ENCODE assay signal across 1 cellular context in the genomic region with DNA sequence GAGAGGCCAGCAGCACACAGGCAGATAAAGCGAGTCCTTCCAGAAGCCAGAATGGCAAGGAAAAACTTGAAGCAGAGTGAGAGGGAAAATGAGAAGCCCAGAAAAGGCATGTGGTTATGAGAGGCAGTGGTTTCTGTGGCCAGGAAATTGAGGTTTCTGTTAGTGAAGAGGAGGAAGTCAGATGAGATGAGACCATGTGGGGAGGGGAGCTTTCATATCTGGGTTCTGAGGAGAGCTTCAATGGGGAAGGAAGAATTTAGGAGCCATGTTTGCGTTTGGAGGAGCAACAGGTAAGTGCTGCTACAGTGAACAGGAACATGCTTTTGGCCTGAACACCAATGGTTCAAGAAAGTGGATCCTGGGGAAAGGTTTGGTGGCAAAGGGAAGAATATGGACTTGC.
TF ChIP-seq lines count a peak whose summit lies in the region.

No MANE protein-coding gene starts in this region.

TF ChIP-seq in HepG2, 621 proteins besides CTCF, POLR2A, EP300 and RAD21:
- TF ChIP-seq NFE2L2 (IDR thresholded peaks at IDR 0.05; ENCODE audit: low read length) (no peak), BRCA1 (CRISPR knock-in tag; IDR thresholded peaks at IDR 0.05) (no peak), SOX6 (IDR thresholded peaks at IDR 0.05) (no peak), SOX6 (CRISPR knock-in tag; IDR thresholded peaks at IDR 0.05) (no peak), NR3C1 (CRISPR knock-in tag; IDR thresholded peaks at IDR 0.05) (no peak), ZFY (CRISPR knock-in tag; IDR thresholded peaks at IDR 0.05) (no peak), KDM6A (CRISPR knock-in tag; IDR thresholded peaks at IDR 0.05; ENCODE audit: low read depth) (no peak), ZZZ3 (CRISPR knock-in tag; IDR thresholded peaks at IDR 0.05; ENCODE audit: borderline replicate concordance) (no peak), HNRNPK (IDR thresholded peaks at IDR 0.05; ENCODE audit: low read depth, low read length, poor library complexity, severe bottlenecking) (no peak), ZNF7 (CRISPR knock-in tag; IDR thresholded peaks at IDR 0.05) (no peak), SALL2 (CRISPR knock-in tag; IDR thresholded peaks at IDR 0.05) (no peak), ZMYM2 (CRISPR knock-in tag; IDR thresholded peaks at IDR 0.05) (no peak), ZNF737 (CRISPR knock-in tag; IDR thresholded peaks at IDR 0.05; ENCODE audit: borderline replicate concordance) (no peak), ZNF30 (CRISPR knock-in tag; IDR thresholded peaks at IDR 0.05) (no peak), SMC3 (IDR thresholded peaks at IDR 0.05; ENCODE audit: low read length) (no peak), ZIK1 (CRISPR knock-in tag; IDR thresholded peaks at IDR 0.05; ENCODE audit: borderline replicate concordance, low read depth) (no peak), SIN3A (IDR thresholded peaks at IDR 0.05; ENCODE audit: borderline replicate concordance, low read depth, low read length) (no peak), RNF2 (conservative IDR thresholded peaks at IDR 0.05; ENCODE audit: low read depth) (no peak)
- TF ChIP-seq, protein P1, sequence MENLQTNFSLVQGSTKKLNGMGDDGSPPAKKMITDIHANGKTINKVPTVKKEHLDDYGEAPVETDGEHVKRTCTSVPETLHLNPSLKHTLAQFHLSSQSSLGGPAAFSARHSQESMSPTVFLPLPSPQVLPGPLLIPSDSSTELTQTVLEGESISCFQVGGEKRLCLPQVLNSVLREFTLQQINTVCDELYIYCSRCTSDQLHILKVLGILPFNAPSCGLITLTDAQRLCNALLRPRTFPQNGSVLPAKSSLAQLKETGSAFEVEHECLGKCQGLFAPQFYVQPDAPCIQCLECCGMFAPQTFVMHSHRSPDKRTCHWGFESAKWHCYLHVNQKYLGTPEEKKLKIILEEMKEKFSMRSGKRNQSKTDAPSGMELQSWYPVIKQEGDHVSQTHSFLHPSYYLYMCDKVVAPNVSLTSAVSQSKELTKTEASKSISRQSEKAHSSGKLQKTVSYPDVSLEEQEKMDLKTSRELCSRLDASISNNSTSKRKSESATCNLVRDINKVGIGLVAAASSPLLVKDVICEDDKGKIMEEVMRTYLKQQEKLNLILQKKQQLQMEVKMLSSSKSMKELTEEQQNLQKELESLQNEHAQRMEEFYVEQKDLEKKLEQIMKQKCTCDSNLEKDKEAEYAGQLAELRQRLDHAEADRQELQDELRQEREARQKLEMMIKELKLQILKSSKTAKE (CRISPR knock-in tag; IDR thresholded peaks at IDR 0.05; ENCODE audit: borderline replicate concordance): no peak
- TF ChIP-seq, protein P2, sequence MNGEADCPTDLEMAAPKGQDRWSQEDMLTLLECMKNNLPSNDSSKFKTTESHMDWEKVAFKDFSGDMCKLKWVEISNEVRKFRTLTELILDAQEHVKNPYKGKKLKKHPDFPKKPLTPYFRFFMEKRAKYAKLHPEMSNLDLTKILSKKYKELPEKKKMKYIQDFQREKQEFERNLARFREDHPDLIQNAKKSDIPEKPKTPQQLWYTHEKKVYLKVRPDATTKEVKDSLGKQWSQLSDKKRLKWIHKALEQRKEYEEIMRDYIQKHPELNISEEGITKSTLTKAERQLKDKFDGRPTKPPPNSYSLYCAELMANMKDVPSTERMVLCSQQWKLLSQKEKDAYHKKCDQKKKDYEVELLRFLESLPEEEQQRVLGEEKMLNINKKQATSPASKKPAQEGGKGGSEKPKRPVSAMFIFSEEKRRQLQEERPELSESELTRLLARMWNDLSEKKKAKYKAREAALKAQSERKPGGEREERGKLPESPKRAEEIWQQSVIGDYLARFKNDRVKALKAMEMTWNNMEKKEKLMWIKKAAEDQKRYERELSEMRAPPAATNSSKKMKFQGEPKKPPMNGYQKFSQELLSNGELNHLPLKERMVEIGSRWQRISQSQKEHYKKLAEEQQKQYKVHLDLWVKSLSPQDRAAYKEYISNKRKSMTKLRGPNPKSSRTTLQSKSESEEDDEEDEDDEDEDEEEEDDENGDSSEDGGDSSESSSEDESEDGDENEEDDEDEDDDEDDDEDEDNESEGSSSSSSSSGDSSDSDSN (CRISPR knock-in tag; IDR thresholded peaks at IDR 0.05): no peak
- TF ChIP-seq, protein P3, sequence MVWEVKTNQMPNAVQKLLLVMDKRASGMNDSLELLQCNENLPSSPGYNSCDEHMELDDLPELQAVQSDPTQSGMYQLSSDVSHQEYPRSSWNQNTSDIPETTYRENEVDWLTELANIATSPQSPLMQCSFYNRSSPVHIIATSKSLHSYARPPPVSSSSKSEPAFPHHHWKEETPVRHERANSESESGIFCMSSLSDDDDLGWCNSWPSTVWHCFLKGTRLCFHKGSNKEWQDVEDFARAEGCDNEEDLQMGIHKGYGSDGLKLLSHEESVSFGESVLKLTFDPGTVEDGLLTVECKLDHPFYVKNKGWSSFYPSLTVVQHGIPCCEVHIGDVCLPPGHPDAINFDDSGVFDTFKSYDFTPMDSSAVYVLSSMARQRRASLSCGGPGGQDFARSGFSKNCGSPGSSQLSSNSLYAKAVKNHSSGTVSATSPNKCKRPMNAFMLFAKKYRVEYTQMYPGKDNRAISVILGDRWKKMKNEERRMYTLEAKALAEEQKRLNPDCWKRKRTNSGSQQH (CRISPR knock-in tag; IDR thresholded peaks at IDR 0.05; ENCODE audit: low read depth): no peak
